Comparison of ENCODE assay signal across 34 cellular contexts in genomic region chr18:62442391-62442790, GRCh38.
"Had no signal": no experiment of that assay in that cellular context is flagged by ENCODE, and none has a peak within 500 bp of the region (broad histone marks: within the 10 kb centered on the region; RNA-seq: fewer than 3 reads in every experiment).

No MANE protein-coding gene starts in this region.

- H3K36me3 Mint-ChIP-seq: activated CD8-positive, alpha-beta memory T cell treated with anti-CD3 and anti-CD28 coated beads, Interleukin-2, amount 10 ng/mL, durations not matched to agents 7 days and 5 days; activated naive CD4-positive, alpha-beta T cell treated with anti-CD3 and anti-CD28 coated beads, Interleukin-2, amount 10 ng/mL, durations not matched to agents 7 days and 5 days; activated naive CD4-positive, alpha-beta T cell treated with anti-CD3 and anti-CD28 coated beads, Interleukin-2, amount 50 U/mL, for 24 hours; activated naive CD8-positive, alpha-beta T cell; activated naive CD8-positive, alpha-beta T cell treated with anti-CD3 and anti-CD28 coated beads, Interleukin-2, amount 10 ng/mL, durations not matched to agents 7 days and 5 days; brain; WTC11 had no signal

- DNase-seq: activated CD4-positive, alpha-beta memory T cell treated with anti-CD3 and anti-CD28 coated beads, Interleukin-2, amount 10 ng/mL, durations not matched to agents 7 days and 5 days; activated CD4-positive, alpha-beta T cell treated with anti-CD3 and anti-CD28 coated beads for 1 hour; activated CD4-positive, alpha-beta T cell treated with anti-CD3 and anti-CD28 coated beads for 36 hours; activated CD4-positive, alpha-beta T cell treated with anti-CD3 and anti-CD28 coated beads for 48 hours; activated CD4-positive, alpha-beta T cell treated with anti-CD3 and anti-CD28 coated beads, Interleukin-2, amount 10 ng/mL, durations not matched to agents 7 days and 5 days; activated CD4-positive, alpha-beta T cell treated with anti-CD3 and anti-CD28 coated beads, Interleukin-2, amount 50 U/mL, for 48 hours; activated CD4-positive, CD25-positive, alpha-beta regulatory T cell; activated CD8-positive, alpha-beta memory T cell treated with anti-CD3 and anti-CD28 coated beads for 24 hours; activated CD8-positive, alpha-beta memory T cell treated with anti-CD3 and anti-CD28 coated beads, Interleukin-2, amount 10 ng/mL, durations not matched to agents 7 days and 5 days; activated CD8-positive, alpha-beta memory T cell treated with anti-CD3 and anti-CD28 coated beads, Interleukin-2, amount 50 U/mL, for 48 hours; activated CD8-positive, alpha-beta T cell treated with anti-CD3 and anti-CD28 coated beads, Interleukin-2, amount 10 ng/mL, durations not matched to agents 7 days and 5 days; activated effector memory CD4-positive, alpha-beta T cell treated with Interleukin-2 at 50 U/mL for 16 hours; activated gamma-delta T cell; activated naive CD4-positive, alpha-beta T cell treated with anti-CD3 and anti-CD28 coated beads, Interleukin-2, amount 10 ng/mL, durations not matched to agents 7 days and 5 days; activated naive CD4-positive, alpha-beta T cell treated with Interleukin-2 at 50 U/mL for 16 hours; activated naive CD8-positive, alpha-beta T cell treated with anti-CD3 and anti-CD28 coated beads, Interleukin-2, amount 10 ng/mL, durations not matched to agents 7 days and 5 days; activated naive CD8-positive, alpha-beta T cell treated with anti-CD3 and anti-CD28 coated beads, Interleukin-2, amount 50 U/mL, for 24 hours; activated T-cell treated with anti-CD3 and anti-CD28 coated beads, Interleukin-2, amount 50 U/mL, for 4 hours; amygdala; anterior cingulate cortex; central memory CD4-positive, alpha-beta T cell; T-helper 1 cell; T-helper 2 cell; T-helper 9 cell; WERI-Rb-1 had no signal

- H3K27ac ChIP-seq: ascending aorta, WERI-Rb-1 had no signal

- H3K36me3 ChIP-seq: ascending aorta, WERI-Rb-1 had no signal

- H3K4me3 Mint-ChIP-seq: activated CD4-positive, alpha-beta memory T cell treated with anti-CD3 and anti-CD28 coated beads, Interleukin-2, amount 10 ng/mL, durations not matched to agents 7 days and 5 days; activated CD4-positive, alpha-beta T cell treated with anti-CD3 and anti-CD28 coated beads for 36 hours; activated CD4-positive, alpha-beta T cell treated with anti-CD3 and anti-CD28 coated beads, Interleukin-2, amount 10 ng/mL, durations not matched to agents 7 days and 5 days; activated CD8-positive, alpha-beta memory T cell treated with anti-CD3 and anti-CD28 coated beads, Interleukin-2, amount 10 ng/mL, durations not matched to agents 7 days and 5 days; activated CD8-positive, alpha-beta T cell treated with anti-CD3 and anti-CD28 coated beads, Interleukin-2, amount 10 ng/mL, durations not matched to agents 7 days and 5 days; activated naive CD4-positive, alpha-beta T cell treated with anti-CD3 and anti-CD28 coated beads, Interleukin-2, amount 10 ng/mL, durations not matched to agents 7 days and 5 days; activated naive CD4-positive, alpha-beta T cell treated with anti-CD3 and anti-CD28 coated beads, Interleukin-2, amount 50 U/mL, for 24 hours; activated naive CD8-positive, alpha-beta T cell; activated naive CD8-positive, alpha-beta T cell treated with anti-CD3 and anti-CD28 coated beads, Interleukin-2, amount 10 ng/mL, durations not matched to agents 7 days and 5 days; activated naive CD8-positive, alpha-beta T cell treated with anti-CD3 and anti-CD28 coated beads, Interleukin-2, amount 50 U/mL, for 24 hours; activated T-cell treated with anti-CD3 and anti-CD28 coated beads, Interleukin-2, amount 50 U/mL, for 4 hours; brain; T-helper 1 cell treated with Interleukin-12 subunit alpha and Interleukin-12 subunit beta and Interleukin-4 antibody, amounts not matched to agents 30 μg/mL and 1 μg/mL, for 36 hours; T-helper 2 cell treated with Interferon-gamma antibody and Interleukin-4, amounts not matched to agents 5 μg/mL and 100 μg/mL, for 36 hours; WTC11 had no signal

- H3K4me1 Mint-ChIP-seq: activated naive CD4-positive, alpha-beta T cell treated with anti-CD3 and anti-CD28 coated beads, Interleukin-2, amount 10 ng/mL, durations not matched to agents 7 days and 5 days; activated naive CD4-positive, alpha-beta T cell treated with anti-CD3 and anti-CD28 coated beads, Interleukin-2, amount 50 U/mL, for 24 hours; activated naive CD8-positive, alpha-beta T cell treated with anti-CD3 and anti-CD28 coated beads, Interleukin-2, amount 10 ng/mL, durations not matched to agents 7 days and 5 days; activated naive CD8-positive, alpha-beta T cell treated with anti-CD3 and anti-CD28 coated beads, Interleukin-2, amount 50 U/mL, for 24 hours had no signal

- FAIRE-seq: TTC549 had no signal

- H3K9me3 ChIP-seq: ascending aorta had no signal

- H3K27ac Mint-ChIP-seq: activated CD4-positive, alpha-beta memory T cell treated with anti-CD3 and anti-CD28 coated beads, Interleukin-2, amount 10 ng/mL, durations not matched to agents 7 days and 5 days; activated CD4-positive, alpha-beta T cell treated with anti-CD3 and anti-CD28 coated beads for 36 hours; activated CD4-positive, alpha-beta T cell treated with anti-CD3 and anti-CD28 coated beads, Interleukin-2, amount 10 ng/mL, durations not matched to agents 7 days and 5 days; activated CD8-positive, alpha-beta memory T cell treated with anti-CD3 and anti-CD28 coated beads, Interleukin-2, amount 10 ng/mL, durations not matched to agents 7 days and 5 days; activated CD8-positive, alpha-beta T cell treated with anti-CD3 and anti-CD28 coated beads, Interleukin-2, amount 10 ng/mL, durations not matched to agents 7 days and 5 days; activated naive CD4-positive, alpha-beta T cell treated with anti-CD3 and anti-CD28 coated beads, Interleukin-2, amount 10 ng/mL, durations not matched to agents 7 days and 5 days; activated naive CD4-positive, alpha-beta T cell treated with anti-CD3 and anti-CD28 coated beads, Interleukin-2, amount 50 U/mL, for 24 hours; activated naive CD8-positive, alpha-beta T cell; activated naive CD8-positive, alpha-beta T cell treated with anti-CD3 and anti-CD28 coated beads, Interleukin-2, amount 10 ng/mL, durations not matched to agents 7 days and 5 days; activated naive CD8-positive, alpha-beta T cell treated with anti-CD3 and anti-CD28 coated beads, Interleukin-2, amount 50 U/mL, for 24 hours; activated T-helper 2 cell treated with anti-CD3 and anti-CD28 coated beads, Interferon-gamma antibody, Interleukin-2, Interleukin-4, amounts not matched to agents 10 μg/mL and 5 μg/mL and 100 μg/mL, durations not matched to agents 14 hours and 24 hours and 36 hours; brain; T-helper 1 cell treated with Interleukin-12 subunit alpha and Interleukin-12 subunit beta and Interleukin-4 antibody, amounts not matched to agents 30 μg/mL and 1 μg/mL, for 36 hours; T-helper 2 cell treated with Interferon-gamma antibody and Interleukin-4, amounts not matched to agents 5 μg/mL and 100 μg/mL, for 36 hours; WTC11 had no signal

- H3K9me3 Mint-ChIP-seq: activated CD4-positive, alpha-beta memory T cell treated with anti-CD3 and anti-CD28 coated beads, Interleukin-2, amount 10 ng/mL, durations not matched to agents 7 days and 5 days; activated CD4-positive, alpha-beta T cell treated with anti-CD3 and anti-CD28 coated beads, Interleukin-2, amount 10 ng/mL, durations not matched to agents 7 days and 5 days; activated naive CD4-positive, alpha-beta T cell treated with anti-CD3 and anti-CD28 coated beads, Interleukin-2, amount 10 ng/mL, durations not matched to agents 7 days and 5 days; activated naive CD4-positive, alpha-beta T cell treated with anti-CD3 and anti-CD28 coated beads, Interleukin-2, amount 50 U/mL, for 24 hours; activated naive CD8-positive, alpha-beta T cell treated with anti-CD3 and anti-CD28 coated beads, Interleukin-2, amount 10 ng/mL, durations not matched to agents 7 days and 5 days; activated naive CD8-positive, alpha-beta T cell treated with anti-CD3 and anti-CD28 coated beads, Interleukin-2, amount 50 U/mL, for 24 hours; activated T-cell treated with anti-CD3 and anti-CD28 coated beads, Interleukin-2, amount 50 U/mL, for 4 hours; activated T-helper 2 cell treated with anti-CD3 and anti-CD28 coated beads, Interferon-gamma antibody, Interleukin-2, Interleukin-4, amounts not matched to agents 10 μg/mL and 5 μg/mL and 100 μg/mL, durations not matched to agents 14 hours and 24 hours and 36 hours; T-helper 1 cell treated with Interleukin-12 subunit alpha and Interleukin-12 subunit beta and Interleukin-4 antibody, amounts not matched to agents 30 μg/mL and 1 μg/mL, for 36 hours; T-helper 2 cell treated with Interferon-gamma antibody and Interleukin-4, amounts not matched to agents 5 μg/mL and 100 μg/mL, for 36 hours had no signal

- H3K4me3 ChIP-seq: ascending aorta had no signal

- H3K27me3 ChIP-seq: ascending aorta had no signal

- H3K27me3 Mint-ChIP-seq: activated CD4-positive, alpha-beta T cell treated with anti-CD3 and anti-CD28 coated beads, Interleukin-2, amount 10 ng/mL, durations not matched to agents 7 days and 5 days had no signal
